8 cellular contexts compared by ENCODE assay signal in genomic region chr16:67666032-67666537, GRCh38. TPM values are rescaled to one million over a fixed set of nuclear protein-coding genes. Genes with fewer than 3 reads are reported as not detected.
DNase-seq lines count a peak whose midpoint lies in the region; ATAC-seq and TF ChIP-seq lines count a peak whose summit lies in the region.

No MANE protein-coding gene starts in this region.

- H3K36me3 ChIP-seq in CD4-positive, alpha-beta memory T cell (ENCODE audit: insufficient read depth, low read length) = no peaks in the 10 kb centered on the region
- peaks cover 6 to 18% (median 7%) of the 10 kb centered on the region in 4 donors for H3K36me3 ChIP-seq in sigmoid colon

- TF ChIP-seq EP300 in sigmoid colon (IDR thresholded peaks at IDR 0.05) = no peak

- CTCF ChIA-PET in CD4-positive, alpha-beta memory T cell (lab: Charles Lee; ENCODE audit: partially characterized antibody) = interaction anchor here (0.6 to 10.4 kb wide), 5 partner anchors 22 to 567 kb away, joined by 3 to 143 read pairs (median 33); partner anchors contain the start of gene CARMIL2
- CTCF ChIA-PET in activated CD4-positive, alpha-beta memory T cell treated with anti-CD3 and anti-CD28 coated beads, Interleukin-2, amount 10 ng/mL, durations not matched to agents 7 days and 5 days (lab: Charles Lee) = interaction anchor here (1.6 to 16.7 kb wide), 8 partner anchors 21 to 185 kb away, joined by 3 to 179 read pairs (median 14); partner anchors contain the start of genes ATP6V0D1, CARMIL2 and CTCF

- no peak for TF ChIP-seq POLR2A in sigmoid colon (IDR thresholded peaks at IDR 0.05)

- intact Hi-C loops in CD4-positive, alpha-beta memory T cell (cut with micrococcal nuclease) = loop anchor here (1.0 kb wide), 1 partner anchor 104 kb away; the partner anchor contains the start of gene CTCF
- intact Hi-C loops in left ventricle myocardium superior (cut with micrococcal nuclease) = loop anchor here (5.0 kb wide), 1 partner anchor 104 kb away; the partner anchor contains the start of gene CTCF
- intact Hi-C loops in sigmoid colon (cut with DNase I) = loop anchor here (2.0 to 5.0 kb wide), 3 partner anchors 103 to 184 kb away; partner anchors contain the start of genes AGRP, ATP6V0D1 and CTCF

- peaks cover 0 to 4% of the 10 kb centered on the region in 2 donors for H3K36me3 Mint-ChIP-seq in CD4-positive, alpha-beta memory T cell
- no peaks in the 10 kb centered on the region for H3K36me3 Mint-ChIP-seq in activated CD4-positive, alpha-beta memory T cell treated with anti-CD3 and anti-CD28 coated beads, Interleukin-2, amount 10 ng/mL, durations not matched to agents 7 days and 5 days (ENCODE audit: low read depth)

- peaks cover 36% of the 10 kb centered on the region for H3K4me1 ChIP-seq in CD4-positive, alpha-beta memory T cell (ENCODE audit: insufficient read depth, low read length)
- peaks cover 0 to 38% (median 34%) of the 10 kb centered on the region in 4 donors for H3K4me1 ChIP-seq in sigmoid colon

- no peaks in the 10 kb centered on the region for H3K27me3 Mint-ChIP-seq in CD4-positive, alpha-beta memory T cell
- no peaks in the 10 kb centered on the region for H3K27me3 Mint-ChIP-seq in activated CD4-positive, alpha-beta memory T cell treated with anti-CD3 and anti-CD28 coated beads, Interleukin-2, amount 10 ng/mL, durations not matched to agents 7 days and 5 days

- peak; percentile 8 for ATAC-seq in left ventricle myocardium superior
- ATAC-seq in HG02623 (IDR thresholded peaks at IDR 0.05; ENCODE audit: unreplicated experiment) = no peak

- peak overlapping the region; percentile 53 to 82 (median 64) for H3K4me3 Mint-ChIP-seq in CD4-positive, alpha-beta memory T cell
- peak overlapping the region; percentile 65 for H3K4me3 Mint-ChIP-seq in activated CD4-positive, alpha-beta memory T cell treated with anti-CD3 and anti-CD28 coated beads, Interleukin-2, amount 10 ng/mL, durations not matched to agents 7 days and 5 days

- WGBS in sigmoid colon, 2 donors = 1 to 2% methylated on average over 44 of the region's 44 CpGs

- peak overlapping the region; percentile 64 for H3K27ac ChIP-seq in CD4-positive, alpha-beta memory T cell (ENCODE audit: low read depth, low read length)
- H3K27ac ChIP-seq in sigmoid colon = peak overlapping the region; percentile 91 to 95 (median 92)

- no peaks in the 10 kb centered on the region for H3K9me3 Mint-ChIP-seq in CD4-positive, alpha-beta memory T cell
- H3K9me3 Mint-ChIP-seq in activated CD4-positive, alpha-beta memory T cell treated with anti-CD3 and anti-CD28 coated beads, Interleukin-2, amount 10 ng/mL, durations not matched to agents 7 days and 5 days = no peaks in the 10 kb centered on the region

- POLR2A ChIA-PET in CD4-positive, alpha-beta memory T cell (lab: Charles Lee; ENCODE audit: partially characterized antibody) = interaction anchor here (0.8 to 6.9 kb wide), 13 partner anchors 16 to 185 kb away, joined by 3 to 55 read pairs (median 11); partner anchors contain the start of genes ATP6V0D1, CARMIL2, CTCF and GFOD2
- POLR2A ChIA-PET in activated CD4-positive, alpha-beta memory T cell treated with anti-CD3 and anti-CD28 coated beads, Interleukin-2, amount 10 ng/mL, durations not matched to agents 7 days and 5 days (lab: Charles Lee) = interaction anchor here (1.6 to 3.7 kb wide), 6 partner anchors 21 to 145 kb away, joined by 5 to 15 read pairs (median 10); partner anchors contain the start of genes CARMIL2, CTCF and GFOD2

- TF ChIP-seq CTCF in HFF-Myc (IDR thresholded peaks at IDR 0.05; ENCODE audit: low read depth, low read length, missing control alignments) = no peak
- TF ChIP-seq CTCF in sigmoid colon (IDR thresholded peaks at IDR 0.05) = no peak

- H3K9me3 ChIP-seq in CD4-positive, alpha-beta memory T cell (ENCODE audit: control insufficient read depth in 1 of 2, low read length in 2 of 2) = no peaks in the 10 kb centered on the region
- no peaks in the 10 kb centered on the region for H3K9me3 ChIP-seq in sigmoid colon

- no peaks in the 10 kb centered on the region for H3K27me3 ChIP-seq in CD4-positive, alpha-beta memory T cell (ENCODE audit: insufficient read depth, low read length)
- H3K27me3 ChIP-seq in sigmoid colon = no peaks in the 10 kb centered on the region

- peaks cover 7 to 52% (median 16%) of the 10 kb centered on the region in 4 donors for H3K4me1 Mint-ChIP-seq in CD4-positive, alpha-beta memory T cell
- peaks cover 34% of the 10 kb centered on the region for H3K4me1 Mint-ChIP-seq in activated CD4-positive, alpha-beta memory T cell treated with anti-CD3 and anti-CD28 coated beads, Interleukin-2, amount 10 ng/mL, durations not matched to agents 7 days and 5 days

- H3K27ac Mint-ChIP-seq in CD4-positive, alpha-beta memory T cell = peak overlapping the region in 6 of 7 donors; percentile 24 to 74 (median 60)
- no peak overlapping the region for H3K27ac Mint-ChIP-seq in activated CD4-positive, alpha-beta memory T cell treated with anti-CD3 and anti-CD28 coated beads, Interleukin-2, amount 10 ng/mL, durations not matched to agents 7 days and 5 days

- H3K4me3 ChIP-seq in CD4-positive, alpha-beta memory T cell (ENCODE audit: low read length in 2 of 2) = peak overlapping the region; percentile 61 to 89
- H3K4me3 ChIP-seq in HFF-Myc (replicated peaks; ENCODE audit: low read depth, low read length) (peak overlapping the region; percentile 51), sigmoid colon (peak overlapping the region; percentile 76 to 99 (median 84))

- DNase-seq in CD4-positive, alpha-beta memory T cell = no peak
- DNase-seq in HFF-Myc (ENCODE audit: extremely low read depth, low read depth) (no peak), left ventricle myocardium superior (peak; percentile 69), sigmoid colon (peak; percentile 78), inferior parietal cortex (ENCODE audit: extremely low spot score) (no peak)
- DNase-seq in activated CD4-positive, alpha-beta memory T cell treated with anti-CD3 and anti-CD28 coated beads, Interleukin-2, amount 10 ng/mL, durations not matched to agents 7 days and 5 days = no peak
- no peak for DNase-seq in activated effector memory CD4-positive, alpha-beta T cell treated with Interleukin-2 at 50 U/mL for 16 hours

RNA-seq across cellular contexts. Expression of gene ENKD1, which starts 0.5 kb away (rescaled TPM):
- total RNA-seq in CD4-positive, alpha-beta memory T cell = 1 to 10 TPM; 6.7 to 7.7 TPM
- polyA plus RNA-seq in CD4-positive, alpha-beta memory T cell = 1 to 10 TPM; 1.1 to 2.4 TPM
- total RNA-seq in activated CD4-positive, alpha-beta memory T cell treated with anti-CD3 and anti-CD28 coated beads, Interleukin-2, amount 10 ng/mL, durations not matched to agents 7 days and 5 days = 1 to 10 TPM; 7.4 to 8.1 TPM
- total RNA-seq in left ventricle myocardium superior (9.8 TPM), sigmoid colon (10 to 100 TPM; 21.0 to 27.0 (median 23.2) TPM)
- 10 to 100 TPM in 1 of 3 donors, 1 to 10 TPM in 2; 6.9 to 16.2 (median 9.0) TPM for polyA plus RNA-seq in sigmoid colon

RNA-seq across cellular contexts. Expression of gene C16orf86, which starts 0.5 kb away (rescaled TPM):
- total RNA-seq in CD4-positive, alpha-beta memory T cell = 1 to 10 TPM; 2.9 to 3.6 TPM
- 1 to 10 TPM; 4.1 TPM for polyA plus RNA-seq in CD4-positive, alpha-beta memory T cell
- total RNA-seq in activated CD4-positive, alpha-beta memory T cell treated with anti-CD3 and anti-CD28 coated beads, Interleukin-2, amount 10 ng/mL, durations not matched to agents 7 days and 5 days = 1 to 10 TPM; 2.9 to 4.3 TPM
- total RNA-seq in left ventricle myocardium superior = 2.2 TPM
- 10 to 100 TPM in 3 of 4 donors, 1 to 10 TPM in 1; 8.6 to 26.1 (median 21.9) TPM for total RNA-seq in sigmoid colon
- 1 to 10 TPM in 2 of 3 donors, under 1 TPM in 1; 0.46 to 5.0 (median 1.8) TPM for polyA plus RNA-seq in sigmoid colon

RNA-seq across cellular contexts. Expression of gene PARD6A, which starts 5.3 kb away (rescaled TPM):
- total RNA-seq in CD4-positive, alpha-beta memory T cell = 1 to 10 TPM; 7.4 to 8.8 TPM
- 10 to 100 TPM; 17.8 to 26.5 TPM for polyA plus RNA-seq in CD4-positive, alpha-beta memory T cell
- total RNA-seq in activated CD4-positive, alpha-beta memory T cell treated with anti-CD3 and anti-CD28 coated beads, Interleukin-2, amount 10 ng/mL, durations not matched to agents 7 days and 5 days = 10 to 100 TPM; 12.2 to 14.0 TPM
- total RNA-seq in left ventricle myocardium superior = 3.7 TPM
- total RNA-seq in sigmoid colon = 10 to 100 TPM; 12.8 to 16.6 (median 14.0) TPM
- polyA plus RNA-seq in sigmoid colon = 1 to 10 TPM; 4.2 to 8.3 (median 4.4) TPM

RNA-seq across cellular contexts. Expression of gene ACD, which starts 6.0 kb away (rescaled TPM):
- 10 to 100 TPM; 49.6 to 50.6 TPM for total RNA-seq in CD4-positive, alpha-beta memory T cell
- 10 to 100 TPM; 33.3 to 48.5 TPM for polyA plus RNA-seq in CD4-positive, alpha-beta memory T cell
- total RNA-seq in activated CD4-positive, alpha-beta memory T cell treated with anti-CD3 and anti-CD28 coated beads, Interleukin-2, amount 10 ng/mL, durations not matched to agents 7 days and 5 days = 10 to 100 TPM; 43.5 to 44.1 TPM
- total RNA-seq in left ventricle myocardium superior (7.8 TPM), sigmoid colon (10 to 100 TPM; 13.9 to 20.6 (median 18.7) TPM)
- polyA plus RNA-seq in sigmoid colon = 10 to 100 TPM in 1 of 3 donors, 1 to 10 TPM in 2; 7.4 to 19.3 (median 9.6) TPM

RNA-seq across cellular contexts. Expression of gene CARMIL2, which starts 21.1 kb away (rescaled TPM):
- total RNA-seq in CD4-positive, alpha-beta memory T cell = 100 to 1,000 TPM; 194 to 195 TPM
- polyA plus RNA-seq in CD4-positive, alpha-beta memory T cell = 10 to 100 TPM in 1 of 2 donors, 1 to 10 TPM in 1; 7.5 to 36.3 TPM
- total RNA-seq in activated CD4-positive, alpha-beta memory T cell treated with anti-CD3 and anti-CD28 coated beads, Interleukin-2, amount 10 ng/mL, durations not matched to agents 7 days and 5 days = 100 to 1,000 TPM; 132 to 142 TPM
- total RNA-seq in left ventricle myocardium superior (0.94 TPM), sigmoid colon (1 to 10 TPM in 1 of 4 donors, under 1 TPM in 3; 0.36 to 1.5 (median 0.75) TPM)
- 10 to 100 TPM in 1 of 3 donors, under 1 TPM in 1, not detected in 1; 0.23 to 20.7 TPM for polyA plus RNA-seq in sigmoid colon

Comparison
In these comparisons a context has a peak if more than half of its experiments do, and no peak if none do; other contexts are left out.
1. DNase-seq: peak in left ventricle myocardium superior (single experiment) and sigmoid colon (single experiment); none in CD4-positive, alpha-beta memory T cell (0 of 5), HFF-Myc (single experiment), activated CD4-positive, alpha-beta memory T cell treated with anti-CD3 and anti-CD28 coated beads, Interleukin-2, amount 10 ng/mL, durations not matched to agents 7 days and 5 days (single experiment), inferior parietal cortex (single experiment) and activated effector memory CD4-positive, alpha-beta T cell treated with Interleukin-2 at 50 U/mL for 16 hours (single experiment).
2. Peak in every context shown above with its lines, with median percentiles within 50 percentile points of each other: H3K4me3 ChIP-seq.